Comparison of ENCODE assay signal across 1 cellular context in genomic region chr12:53344824-53345485, GRCh38.
A peak's percentile ranks its signal among the peaks of the same experiment; 100 is the strongest.
TF ChIP-seq lines count a peak whose summit lies in the region.

No MANE protein-coding gene starts in this region.

TF ChIP-seq in GM12878, 131 proteins besides CTCF, POLR2A, EP300 and RAD21 (continues in another document):
- TF ChIP-seq IKZF2 (IDR thresholded peaks at IDR 0.05) (peak; percentile 52 to 59), POLR2AphosphoS5 (IDR thresholded peaks at IDR 0.05; ENCODE audit: low read length) (no peak), EGR1 (IDR thresholded peaks at IDR 0.05; ENCODE audit: borderline replicate concordance in 1 of 2, low read depth in 2 of 2, low read length in 2 of 2) (no peak), NR2F1 (conservative IDR thresholded peaks at IDR 0.05) (peak; percentile 76; the same call in 1 of the 2 replicates), MAX (IDR thresholded peaks at IDR 0.05; ENCODE audit: low read depth, low read length) (no peak), HDGF (IDR thresholded peaks at IDR 0.05) (0 out of 2 replicates have a peak, but pooled peaks have one; percentile 33), NR2C1 (IDR thresholded peaks at IDR 0.05) (no peak), RCOR1 (conservative IDR thresholded peaks at IDR 0.05; ENCODE audit: low read depth, low read length) (no peak), SMARCA5 (IDR thresholded peaks at IDR 0.05) (peak; percentile 75; the same call in 1 of the 2 replicates), MLLT1 (IDR thresholded peaks at IDR 0.05) (peak; percentile 58; the same call in 1 of the 2 replicates), CBFB (IDR thresholded peaks at IDR 0.05; ENCODE audit: low read depth) (no peak), LARP7 (IDR thresholded peaks at IDR 0.05) (no peak), ATF2 (IDR thresholded peaks at IDR 0.05; ENCODE audit: low read length) (no peak), BCLAF1 (IDR thresholded peaks at IDR 0.05) (no peak), ZNF24 (IDR thresholded peaks at IDR 0.05) (no peak), ZNF622 (IDR thresholded peaks at IDR 0.05) (no peak), TCF3 (IDR thresholded peaks at IDR 0.05; ENCODE audit: borderline replicate concordance, insufficient read depth, low read depth, low read length) (peak; percentile 89; the same call in 1 of the 2 replicates), GATAD2B (conservative IDR thresholded peaks at IDR 0.05; ENCODE audit: low read depth) (0 out of 2 replicates have a peak, but pooled peaks have one; percentile 50), TBL1XR1 (IDR thresholded peaks at IDR 0.05; ENCODE audit: low read depth, low read length) (peak; percentile 49; the same call in 1 of the 2 replicates), PAX8 (IDR thresholded peaks at IDR 0.05) (no peak), CEBPZ (IDR thresholded peaks at IDR 0.05; ENCODE audit: low read depth, low read length) (no peak), NFIC (IDR thresholded peaks at IDR 0.05; ENCODE audit: low read depth, low read length) (no peak), SP1 (IDR thresholded peaks at IDR 0.05; ENCODE audit: low read depth, low read length) (peak; percentile 16), RFX5 (IDR thresholded peaks at IDR 0.05; ENCODE audit: low read depth, low read length) (no peak), KDM1A (IDR thresholded peaks at IDR 0.05; ENCODE audit: borderline replicate concordance) (peak; percentile 94; the same call in 1 of the 2 replicates), IRF4 (IDR thresholded peaks at IDR 0.05; ENCODE audit: low read depth, low read length) (no peak), SUZ12 (IDR thresholded peaks at IDR 0.05; ENCODE audit: unreplicated experiment) (no peak), PKNOX1 (IDR thresholded peaks at IDR 0.05) (peak; percentile 33; the same call in 1 of the 2 replicates), EED (IDR thresholded peaks at IDR 0.05; ENCODE audit: low read depth) (no peak; the same call in 1 of the 2 replicates), TCF12 (IDR thresholded peaks at IDR 0.05; ENCODE audit: low read depth, low read length) (peak; percentile 86), BHLHE40 (IDR thresholded peaks at IDR 0.05; ENCODE audit: borderline replicate concordance in 1 of 2, low read depth in 2 of 2, low read length in 1 of 2) (peak in 1 of 2 experiments; percentile 36; a peak in 1 of 4 replicates), FOXK2 (IDR thresholded peaks at IDR 0.05) (no peak), E2F4 (IDR thresholded peaks at IDR 0.05; ENCODE audit: low read depth, low read length) (no peak), RAD51 (IDR thresholded peaks at IDR 0.05) (no peak), CHD2 (IDR thresholded peaks at IDR 0.05; ENCODE audit: borderline replicate concordance, low read depth, low read length) (peak; percentile 78; the same call in 1 of the 2 replicates), HDAC2 (IDR thresholded peaks at IDR 0.05) (no peak), BACH1 (IDR thresholded peaks at IDR 0.05; ENCODE audit: borderline replicate concordance) (no peak), ZNF592 (IDR thresholded peaks at IDR 0.05) (0 out of 2 replicates have a peak, but pooled peaks have one; percentile 35), PBX3 (IDR thresholded peaks at IDR 0.05; ENCODE audit: insufficient replicate concordance, low read depth, low read length) (peak; percentile 3), TAF1 (IDR thresholded peaks at IDR 0.05; ENCODE audit: borderline replicate concordance, low read depth, low read length) (no peak), ETV6 (conservative IDR thresholded peaks at IDR 0.05 in 1 of 2, IDR thresholded peaks at IDR 0.05 in 1 of 2; ENCODE audit: borderline replicate concordance in 1 of 2, low read depth in 1 of 2) (no peak), PAX5 (IDR thresholded peaks at IDR 0.05; ENCODE audit: borderline replicate concordance, low read depth, low read length) (0 out of 2 replicates have a peak, but pooled peaks have one; percentile 38), YY1 (IDR thresholded peaks at IDR 0.05; ENCODE audit: low read depth, low read length) (peak; percentile 58; the same call in 1 of the 2 replicates), CBX5 (IDR thresholded peaks at IDR 0.05; ENCODE audit: low read depth) (no peak), ZNF274 (IDR thresholded peaks at IDR 0.05; ENCODE audit: insufficient read depth, insufficient read length) (no peak), CREB1 (IDR thresholded peaks at IDR 0.05; ENCODE audit: low read depth) (no peak), ZNF217 (IDR thresholded peaks at IDR 0.05) (no peak), IKZF1 (conservative IDR thresholded peaks at IDR 0.05) (peak; percentile 55), ZNF384 (IDR thresholded peaks at IDR 0.05; ENCODE audit: borderline replicate concordance, low read depth, low read length) (no peak), SPI1 (IDR thresholded peaks at IDR 0.05; ENCODE audit: borderline replicate concordance, insufficient read depth, low read depth, low read length) (no peak), RUNX3 (IDR thresholded peaks at IDR 0.05; ENCODE audit: low read length) (0 out of 2 replicates have a peak, but pooled peaks have one; percentile 9), ZZZ3 (IDR thresholded peaks at IDR 0.05; ENCODE audit: control insufficient read depth, insufficient read length, low read depth) (no peak), SREBF1 (IDR thresholded peaks at IDR 0.05; ENCODE audit: low read length) (no peak), SREBF2 (IDR thresholded peaks at IDR 0.05; ENCODE audit: low read length) (no peak)
